1 cellular context compared by ENCODE assay signal in the genomic region with DNA sequence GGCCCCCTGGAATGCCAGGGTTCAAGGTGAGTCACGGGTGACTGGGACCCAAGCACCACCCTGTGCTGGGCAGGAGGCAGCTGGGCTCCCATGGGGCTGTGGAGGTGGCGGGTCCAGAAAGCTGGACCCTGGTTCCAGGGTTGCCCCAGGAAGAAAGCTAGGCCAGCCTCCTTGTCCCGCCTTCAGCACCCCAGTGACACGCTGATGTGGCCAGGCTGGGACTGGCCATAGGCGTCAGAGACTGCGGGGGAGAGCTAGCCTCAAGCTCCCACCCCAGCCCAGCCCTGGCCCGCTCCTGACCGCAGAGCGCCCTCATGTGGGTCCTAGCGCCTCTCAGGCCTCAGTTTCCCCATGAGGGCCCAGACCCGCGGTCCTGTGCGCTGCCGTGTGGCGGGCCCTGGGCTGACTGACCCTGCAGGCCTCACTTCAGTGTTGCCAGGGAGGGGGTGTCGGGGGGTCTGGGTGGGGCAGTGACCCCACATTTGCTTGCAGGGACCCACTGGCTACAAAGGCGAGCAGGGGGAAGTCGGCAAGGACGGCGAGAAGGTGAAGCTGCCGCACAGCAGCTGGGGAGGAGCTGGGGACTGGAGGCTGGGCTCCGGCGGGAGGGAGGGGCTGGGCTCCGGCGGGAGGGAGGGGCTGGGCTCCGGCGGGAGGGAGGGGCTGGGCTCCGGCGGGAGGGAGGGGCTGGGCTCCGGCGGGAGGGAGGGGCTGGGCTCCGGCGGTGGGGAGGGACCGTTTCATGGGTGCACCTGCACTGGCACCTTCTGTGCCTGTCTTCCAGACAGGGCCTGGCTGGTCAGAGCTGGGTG.
TF ChIP-seq lines count a peak whose summit lies in the region.

No MANE protein-coding gene starts in this region.

TF ChIP-seq in GM12878, 131 proteins besides CTCF, POLR2A, EP300 and RAD21:
- TF ChIP-seq, protein P1, sequence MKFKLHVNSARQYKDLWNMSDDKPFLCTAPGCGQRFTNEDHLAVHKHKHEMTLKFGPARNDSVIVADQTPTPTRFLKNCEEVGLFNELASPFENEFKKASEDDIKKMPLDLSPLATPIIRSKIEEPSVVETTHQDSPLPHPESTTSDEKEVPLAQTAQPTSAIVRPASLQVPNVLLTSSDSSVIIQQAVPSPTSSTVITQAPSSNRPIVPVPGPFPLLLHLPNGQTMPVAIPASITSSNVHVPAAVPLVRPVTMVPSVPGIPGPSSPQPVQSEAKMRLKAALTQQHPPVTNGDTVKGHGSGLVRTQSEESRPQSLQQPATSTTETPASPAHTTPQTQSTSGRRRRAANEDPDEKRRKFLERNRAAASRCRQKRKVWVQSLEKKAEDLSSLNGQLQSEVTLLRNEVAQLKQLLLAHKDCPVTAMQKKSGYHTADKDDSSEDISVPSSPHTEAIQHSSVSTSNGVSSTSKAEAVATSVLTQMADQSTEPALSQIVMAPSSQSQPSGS (IDR thresholded peaks at IDR 0.05; ENCODE audit: low read length) = no peak
- no peak for TF ChIP-seq RFX5 (IDR thresholded peaks at IDR 0.05; ENCODE audit: low read depth, low read length)
- no peak for TF ChIP-seq KLF5 (IDR thresholded peaks at IDR 0.05; ENCODE audit: partially characterized antibody)
- TF ChIP-seq PML (IDR thresholded peaks at IDR 0.05; ENCODE audit: low read length) = no peak
- no peak for TF ChIP-seq GABPA (IDR thresholded peaks at IDR 0.05; ENCODE audit: low read depth)
- no peak for TF ChIP-seq ASH2L (IDR thresholded peaks at IDR 0.05; ENCODE audit: borderline replicate concordance, low read depth)
- TF ChIP-seq SMC3 (IDR thresholded peaks at IDR 0.05; ENCODE audit: borderline replicate concordance, low read length) = no peak
- TF ChIP-seq ZNF622 (IDR thresholded peaks at IDR 0.05) = no peak
- TF ChIP-seq, protein P2, sequence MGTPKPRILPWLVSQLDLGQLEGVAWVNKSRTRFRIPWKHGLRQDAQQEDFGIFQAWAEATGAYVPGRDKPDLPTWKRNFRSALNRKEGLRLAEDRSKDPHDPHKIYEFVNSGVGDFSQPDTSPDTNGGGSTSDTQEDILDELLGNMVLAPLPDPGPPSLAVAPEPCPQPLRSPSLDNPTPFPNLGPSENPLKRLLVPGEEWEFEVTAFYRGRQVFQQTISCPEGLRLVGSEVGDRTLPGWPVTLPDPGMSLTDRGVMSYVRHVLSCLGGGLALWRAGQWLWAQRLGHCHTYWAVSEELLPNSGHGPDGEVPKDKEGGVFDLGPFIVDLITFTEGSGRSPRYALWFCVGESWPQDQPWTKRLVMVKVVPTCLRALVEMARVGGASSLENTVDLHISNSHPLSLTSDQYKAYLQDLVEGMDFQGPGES (IDR thresholded peaks at IDR 0.05) = no peak
- no peak for TF ChIP-seq NR2F1 (conservative IDR thresholded peaks at IDR 0.05)
- no peak for TF ChIP-seq TAF1 (IDR thresholded peaks at IDR 0.05; ENCODE audit: borderline replicate concordance, low read depth, low read length)
- no peak for TF ChIP-seq CHD1 (IDR thresholded peaks at IDR 0.05; ENCODE audit: low read depth, low read length)
- no peak for TF ChIP-seq SP1 (IDR thresholded peaks at IDR 0.05; ENCODE audit: low read depth, low read length)
- no peak for TF ChIP-seq STAT3 (IDR thresholded peaks at IDR 0.05; ENCODE audit: low read depth, low read length)
- TF ChIP-seq, protein P3, sequence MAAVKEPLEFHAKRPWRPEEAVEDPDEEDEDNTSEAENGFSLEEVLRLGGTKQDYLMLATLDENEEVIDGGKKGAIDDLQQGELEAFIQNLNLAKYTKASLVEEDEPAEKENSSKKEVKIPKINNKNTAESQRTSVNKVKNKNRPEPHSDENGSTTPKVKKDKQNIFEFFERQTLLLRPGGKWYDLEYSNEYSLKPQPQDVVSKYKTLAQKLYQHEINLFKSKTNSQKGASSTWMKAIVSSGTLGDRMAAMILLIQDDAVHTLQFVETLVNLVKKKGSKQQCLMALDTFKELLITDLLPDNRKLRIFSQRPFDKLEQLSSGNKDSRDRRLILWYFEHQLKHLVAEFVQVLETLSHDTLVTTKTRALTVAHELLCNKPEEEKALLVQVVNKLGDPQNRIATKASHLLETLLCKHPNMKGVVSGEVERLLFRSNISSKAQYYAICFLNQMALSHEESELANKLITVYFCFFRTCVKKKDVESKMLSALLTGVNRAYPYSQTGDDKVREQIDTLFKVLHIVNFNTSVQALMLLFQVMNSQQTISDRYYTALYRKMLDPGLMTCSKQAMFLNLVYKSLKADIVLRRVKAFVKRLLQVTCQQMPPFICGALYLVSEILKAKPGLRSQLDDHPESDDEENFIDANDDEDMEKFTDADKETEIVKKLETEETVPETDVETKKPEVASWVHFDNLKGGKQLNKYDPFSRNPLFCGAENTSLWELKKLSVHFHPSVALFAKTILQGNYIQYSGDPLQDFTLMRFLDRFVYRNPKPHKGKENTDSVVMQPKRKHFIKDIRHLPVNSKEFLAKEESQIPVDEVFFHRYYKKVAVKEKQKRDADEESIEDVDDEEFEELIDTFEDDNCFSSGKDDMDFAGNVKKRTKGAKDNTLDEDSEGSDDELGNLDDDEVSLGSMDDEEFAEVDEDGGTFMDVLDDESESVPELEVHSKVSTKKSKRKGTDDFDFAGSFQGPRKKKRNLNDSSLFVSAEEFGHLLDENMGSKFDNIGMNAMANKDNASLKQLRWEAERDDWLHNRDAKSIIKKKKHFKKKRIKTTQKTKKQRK (IDR thresholded peaks at IDR 0.05; ENCODE audit: low read depth, low read length) = no peak
